Comparison of ENCODE assay signal across 2 cellular contexts in the genomic region with DNA sequence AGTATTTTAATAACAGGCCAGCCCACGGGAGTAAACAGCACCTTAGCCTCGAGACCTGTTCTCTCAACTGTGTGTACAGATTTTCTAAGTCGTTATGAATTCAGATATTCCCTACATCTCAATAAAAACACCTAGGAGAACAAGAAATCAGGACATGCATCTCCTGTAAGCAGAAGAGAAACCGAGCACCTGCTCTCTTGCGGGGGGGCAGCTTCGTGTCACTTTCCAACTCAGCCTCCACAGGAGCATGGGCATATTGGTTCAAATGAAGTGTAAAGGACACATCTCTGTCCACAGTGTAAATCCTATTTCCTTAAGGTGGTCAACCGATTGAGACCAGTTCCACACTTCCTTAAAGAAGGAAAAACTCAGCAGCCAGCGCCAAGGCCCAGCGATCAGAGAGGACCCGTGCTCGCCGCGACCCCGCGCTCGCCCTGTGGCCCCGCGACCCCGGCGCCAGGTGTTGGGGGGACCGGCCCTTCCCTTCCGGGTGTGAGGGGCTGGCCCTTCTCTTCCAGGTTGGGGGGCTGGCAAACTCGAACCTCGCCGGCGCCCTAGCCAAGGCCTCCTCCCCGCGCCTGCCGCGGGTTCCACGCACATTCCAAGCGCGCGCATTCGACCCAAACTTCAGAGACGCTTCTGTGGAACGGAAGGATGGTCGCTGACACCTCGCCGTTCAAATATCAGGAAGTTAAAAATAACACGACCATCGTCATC.
TF ChIP-seq lines count a peak whose summit lies in the region.

No MANE protein-coding gene starts in this region.

TF ChIP-seq in IMR-90, 13 proteins besides CTCF, POLR2A, EP300 and RAD21:
- no peak for TF ChIP-seq MXI1 (IDR thresholded peaks at IDR 0.05; ENCODE audit: borderline replicate concordance, low read depth, low read length)
- TF ChIP-seq RCOR1 (IDR thresholded peaks at IDR 0.05; ENCODE audit: insufficient replicate concordance, low read length), result no peak
- TF ChIP-seq, protein P1, sequence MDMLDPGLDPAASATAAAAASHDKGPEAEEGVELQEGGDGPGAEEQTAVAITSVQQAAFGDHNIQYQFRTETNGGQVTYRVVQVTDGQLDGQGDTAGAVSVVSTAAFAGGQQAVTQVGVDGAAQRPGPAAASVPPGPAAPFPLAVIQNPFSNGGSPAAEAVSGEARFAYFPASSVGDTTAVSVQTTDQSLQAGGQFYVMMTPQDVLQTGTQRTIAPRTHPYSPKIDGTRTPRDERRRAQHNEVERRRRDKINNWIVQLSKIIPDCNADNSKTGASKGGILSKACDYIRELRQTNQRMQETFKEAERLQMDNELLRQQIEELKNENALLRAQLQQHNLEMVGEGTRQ (IDR thresholded peaks at IDR 0.05; ENCODE audit: low read depth, low read length), result no peak
- no peak for TF ChIP-seq BHLHE40 (IDR thresholded peaks at IDR 0.05; ENCODE audit: low read depth, low read length)
- no peak for TF ChIP-seq FOS (IDR thresholded peaks at IDR 0.05; ENCODE audit: low read depth, low read length)
- no peak for TF ChIP-seq CHD1 (IDR thresholded peaks at IDR 0.05; ENCODE audit: low read depth, low read length)
- TF ChIP-seq MAZ (IDR thresholded peaks at IDR 0.05; ENCODE audit: borderline replicate concordance, low read depth, low read length), result no peak

TF ChIP-seq in HEK293T, 16 proteins besides CTCF, POLR2A, EP300 and RAD21:
- TF ChIP-seq, protein P2, sequence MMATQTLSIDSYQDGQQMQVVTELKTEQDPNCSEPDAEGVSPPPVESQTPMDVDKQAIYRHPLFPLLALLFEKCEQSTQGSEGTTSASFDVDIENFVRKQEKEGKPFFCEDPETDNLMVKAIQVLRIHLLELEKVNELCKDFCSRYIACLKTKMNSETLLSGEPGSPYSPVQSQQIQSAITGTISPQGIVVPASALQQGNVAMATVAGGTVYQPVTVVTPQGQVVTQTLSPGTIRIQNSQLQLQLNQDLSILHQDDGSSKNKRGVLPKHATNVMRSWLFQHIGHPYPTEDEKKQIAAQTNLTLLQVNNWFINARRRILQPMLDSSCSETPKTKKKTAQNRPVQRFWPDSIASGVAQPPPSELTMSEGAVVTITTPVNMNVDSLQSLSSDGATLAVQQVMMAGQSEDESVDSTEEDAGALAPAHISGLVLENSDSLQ (IDR thresholded peaks at IDR 0.05), result no peak
- TF ChIP-seq HDGF (IDR thresholded peaks at IDR 0.05; ENCODE audit: borderline replicate concordance), result no peak
- no peak for TF ChIP-seq ZNF384 (IDR thresholded peaks at IDR 0.05)
- TF ChIP-seq SP1 (IDR thresholded peaks at IDR 0.05), result no peak
- TF ChIP-seq FOXM1 (IDR thresholded peaks at IDR 0.05; ENCODE audit: borderline replicate concordance), result no peak
- TF ChIP-seq CTBP1 (IDR thresholded peaks at IDR 0.05; ENCODE audit: borderline replicate concordance), result no peak
- no peak for TF ChIP-seq BHLHE40 (IDR thresholded peaks at IDR 0.05; ENCODE audit: borderline replicate concordance)
- no peak for TF ChIP-seq ELF4 (IDR thresholded peaks at IDR 0.05)
- no peak for TF ChIP-seq FOXA1 (IDR thresholded peaks at IDR 0.05)
- no peak for TF ChIP-seq ARNT (IDR thresholded peaks at IDR 0.05)
- TF ChIP-seq L3MBTL2 (conservative IDR thresholded peaks at IDR 0.05), result no peak
- TF ChIP-seq NFRKB (IDR thresholded peaks at IDR 0.05), result no peak
- no peak for TF ChIP-seq SUZ12 (IDR thresholded peaks at IDR 0.05)
- no peak for TF ChIP-seq FOXK2 (IDR thresholded peaks at IDR 0.05)
- no peak for TF ChIP-seq TARDBP (IDR thresholded peaks at IDR 0.05)
- no peak for TF ChIP-seq LEF1 (IDR thresholded peaks at IDR 0.05; ENCODE audit: borderline replicate concordance)
